18 cellular contexts compared by ENCODE assay signal in genomic region chr13:77285098-77285497, GRCh38. TPM values are rescaled to one million over a fixed set of nuclear protein-coding genes. Genes with fewer than 3 reads are reported as not detected.
A peak's percentile ranks its signal among the peaks of the same experiment; 100 is the strongest.
DNase-seq lines count a peak whose midpoint lies in the region; ATAC-seq, FAIRE-seq and TF ChIP-seq lines count a peak whose summit lies in the region.
"Had no signal": no experiment of that assay in that cellular context is flagged by ENCODE, and none has a peak within 500 bp of the region (broad histone marks: within the 10 kb centered on the region; RNA-seq: fewer than 3 reads in every experiment).

No MANE protein-coding gene starts in this region.

- H3K27me3 ChIP-seq in GM12878 (replicated peaks in 1 of 2; ENCODE audit: control insufficient read depth in 2 of 2, insufficient read depth in 2 of 2, low read length in 1 of 2) (no peaks in the 10 kb centered on the region), PC-3 (ENCODE audit: low read length) (no peaks in the 10 kb centered on the region)

- peaks cover 45% of the 10 kb centered on the region for H3K4me1 Mint-ChIP-seq in activated T-cell treated with anti-CD3 and anti-CD28 coated beads, Interleukin-2, amount 50 U/mL, for 24 hours (ENCODE audit: low read depth)
- peaks cover 12% of the 10 kb centered on the region for H3K4me1 Mint-ChIP-seq in activated B cell treated with CpG ODN at 0.5 μM for 24 hours

- no peaks in the 10 kb centered on the region for H3F3A ChIP-seq in PC-3 (ENCODE audit: low read length, unreplicated experiment)

- SMC1A ChIA-PET in GM12878 (lab: Charles Lee; ENCODE audit: uncharacterized antibody, unreplicated experiment): interaction anchor here (1.0 to 4.7 kb wide), 8 partner anchors 9 to 208 kb away, joined by 3 to 18 read pairs (median 5); no protein-coding TSS in a partner anchor

- H4K20me1 ChIP-seq in GM12878 (ENCODE audit: control insufficient read depth, insufficient read depth) (no peaks in the 10 kb centered on the region), PC-3 (ENCODE audit: low read length) (no peaks in the 10 kb centered on the region)

- no peak for TF ChIP-seq POLR2A in GM12878 (IDR thresholded peaks at IDR 0.05; ENCODE audit: low read depth, low read length)

- TF ChIP-seq CTCF in activated B cell treated with CpG ODN at 0.5 μM for 24 hours (IDR thresholded peaks at IDR 0.05): no peak
- TF ChIP-seq CTCF in GM12878 (IDR thresholded peaks at IDR 0.05 in 2 of 3, conservative IDR thresholded peaks at IDR 0.05 in 1 of 3; ENCODE audit: control insufficient read depth in 2 of 3, extremely low read depth in 1 of 3, insufficient read depth in 1 of 3, low read depth in 3 of 3, low read length in 3 of 3): no peak
- no peak for TF ChIP-seq CTCF in PC-3 (conservative IDR thresholded peaks at IDR 0.05; ENCODE audit: low read depth, low read length)

- DNase-seq in activated T-cell treated with anti-CD3 and anti-CD28 coated beads, Interleukin-2, amount 50 U/mL, for 24 hours: no peak
- no peak for DNase-seq in activated T-cell treated with anti-CD3 and anti-CD28 coated beads, Interleukin-2, amount 50 U/mL, for 1 hour
- DNase-seq in activated B cell treated with CpG ODN at 0.5 μM for 24 hours (no peak), GM12878 (ENCODE audit: low read depth, low spot score) (no peak), renal cortical epithelial cell (ENCODE audit: low read depth) (peak; percentile 35), PC-3 (no peak), NCI-H345 (lab: John Stamatoyannopoulos, UW) (no peak)
- DNase-seq in stimulated activated naive CD4-positive, alpha-beta T cell (lab: John Stamatoyannopoulos, UW): no peak
- DNase-seq: C1 segment of cervical spinal cord; Calu3; CD4-positive, alpha-beta memory T cell; COR-L47; DMS153; DND-41; H9 had no signal

- no peak overlapping the region for H3K4me3 ChIP-seq in GM12878
- no peak overlapping the region for H3K4me3 ChIP-seq in PC-3 (ENCODE audit: low read length)
- H3K4me3 ChIP-seq: GM23338 had no signal

- peaks cover 78% of the 10 kb centered on the region for H3K36me3 Mint-ChIP-seq in activated T-cell treated with anti-CD3 and anti-CD28 coated beads, Interleukin-2, amount 50 U/mL, for 24 hours (ENCODE audit: low read depth)
- H3K36me3 Mint-ChIP-seq in activated B cell treated with CpG ODN at 0.5 μM for 24 hours (ENCODE audit: low read depth): peaks cover 74% of the 10 kb centered on the region

- H3K9me3 ChIP-seq in GM12878 (replicated peaks; ENCODE audit: control insufficient read depth, insufficient read depth, low read length) (no peaks in the 10 kb centered on the region; the same call in 1 of the 3 replicates), PC-3 (ENCODE audit: low read length) (no peaks in the 10 kb centered on the region)

- H3K4me1 ChIP-seq in GM12878 (ENCODE audit: control insufficient read depth, insufficient read depth, low read length): no peaks in the 10 kb centered on the region
- peaks cover 9% of the 10 kb centered on the region for H3K4me1 ChIP-seq in PC-3 (ENCODE audit: insufficient read depth, low read length)

- CTCF ChIA-PET in activated B cell treated with CpG ODN at 0.5 μM for 24 hours (lab: Charles Lee): interaction anchor here (0.6 to 1.3 kb wide), 2 partner anchors 118 to 193 kb away, joined by 3 read pairs; no protein-coding TSS in a partner anchor
- CTCF ChIA-PET in GM12878 (lab: Yijun Ruan, JAX): interaction anchor here (1.2 to 1.4 kb wide), 3 partner anchors 10 to 194 kb away, joined by 3 to 6 read pairs (median 3); no protein-coding TSS in a partner anchor
- CTCF ChIA-PET in PC-3 (lab: Charles Lee): no interaction called here

- TF ChIP-seq RAD21 in GM12878 (IDR thresholded peaks at IDR 0.05; ENCODE audit: insufficient read depth, low read depth, low read length): no peak

- RAD21 ChIA-PET in GM12878 (lab: Charles Lee; ENCODE audit: unreplicated experiment): interaction anchor here (1.2 to 3.0 kb wide), 2 partner anchors 12 to 193 kb away, joined by 3 to 10 read pairs; no protein-coding TSS in a partner anchor

- WGBS in GM12878 (ENCODE audit: insufficient coverage, insufficient replicate concordance, low lambda C conversion rate, missing lambda C conversion rate): 96% methylated on average over 1 of the region's 1 CpG

- BruUV-seq in GM12878 (replicated peaks; lab: Mats Ljungman, UMichigan): TSS peak; percentile 9
- no TSS peak for BruUV-seq in PC-3 (replicated peaks; lab: Mats Ljungman, UMichigan)

- H3K9ac ChIP-seq in GM12878 (ENCODE audit: control insufficient read depth, insufficient read depth, low read length) (no peak overlapping the region), PC-3 (ENCODE audit: low read length) (no peak overlapping the region)

- no peak for TF ChIP-seq EP300 in GM12878 (IDR thresholded peaks at IDR 0.05; ENCODE audit: borderline replicate concordance in 1 of 2, control insufficient read depth in 1 of 2, low read depth in 2 of 2, low read length in 2 of 2)

- H2AFZ ChIP-seq in GM12878 (ENCODE audit: control insufficient read depth, low read depth, low read length) (no peak overlapping the region), PC-3 (ENCODE audit: low read length) (no peak overlapping the region)
- H2AFZ ChIP-seq: GM23338 had no signal

- intact Hi-C loops in activated B cell treated with CpG ODN at 0.5 μM for 24 hours (cut with micrococcal nuclease): no loop called here
- intact Hi-C loops in GM12878 (cut with micrococcal nuclease; ENCODE audit: unreplicated experiment): no loop called here
- intact Hi-C loops in PC-3 (cut with micrococcal nuclease): no loop called here

- H3K36me3 ChIP-seq in GM12878 (ENCODE audit: control insufficient read depth in 2 of 2, insufficient read depth in 2 of 2, low read length in 1 of 2) (peaks cover 2 to 30% of the 10 kb centered on the region in 2 experiments), PC-3 (ENCODE audit: low read depth, low read length) (no peaks in the 10 kb centered on the region)

- H3K27ac Mint-ChIP-seq in activated T-cell treated with anti-CD3 and anti-CD28 coated beads, Interleukin-2, amount 50 U/mL, for 24 hours: peak overlapping the region; percentile 4
- peak overlapping the region; percentile 43 for H3K27ac Mint-ChIP-seq in activated B cell treated with CpG ODN at 0.5 μM for 24 hours
- H3K27ac Mint-ChIP-seq: GM23338 had no signal

- H3K4me2 ChIP-seq in GM12878 (ENCODE audit: control insufficient read depth, insufficient read depth) (no peak overlapping the region), PC-3 (ENCODE audit: low read length) (no peak overlapping the region)
- H3K4me2 ChIP-seq: GM23338 had no signal

- H3K27ac ChIP-seq in GM12878 (ENCODE audit: control insufficient read depth, insufficient read depth) (no peak overlapping the region), PC-3 (ENCODE audit: low read length) (no peak overlapping the region)

- in situ Hi-C loops in GM12878 (cut with MboI): no loop called here

- no peaks in the 10 kb centered on the region for H3K9me2 ChIP-seq in PC-3 (replicated peaks; ENCODE audit: low read length)

- no peak overlapping the region for H3K4me3 Mint-ChIP-seq in activated T-cell treated with anti-CD3 and anti-CD28 coated beads, Interleukin-2, amount 50 U/mL, for 24 hours
- H3K4me3 Mint-ChIP-seq in activated B cell treated with CpG ODN at 0.5 μM for 24 hours: no peak overlapping the region
- H3K4me3 Mint-ChIP-seq: CD4-positive, alpha-beta memory T cell; GM23338; H9 had no signal

- no peaks in the 10 kb centered on the region for H3K9me3 Mint-ChIP-seq in activated T-cell treated with anti-CD3 and anti-CD28 coated beads, Interleukin-2, amount 50 U/mL, for 24 hours
- H3K9me3 Mint-ChIP-seq in activated B cell treated with CpG ODN at 0.5 μM for 24 hours: no peaks in the 10 kb centered on the region
- H3K9me3 Mint-ChIP-seq: CD4-positive, alpha-beta memory T cell; GM23338; H9 had no signal

- no peaks in the 10 kb centered on the region for H3K27me3 Mint-ChIP-seq in activated T-cell treated with anti-CD3 and anti-CD28 coated beads, Interleukin-2, amount 50 U/mL, for 24 hours
- H3K27me3 Mint-ChIP-seq in activated B cell treated with CpG ODN at 0.5 μM for 24 hours: no peaks in the 10 kb centered on the region
- H3K27me3 Mint-ChIP-seq: CD4-positive, alpha-beta memory T cell had no signal

- POLR2A ChIA-PET in activated B cell treated with CpG ODN at 0.5 μM for 24 hours (lab: Charles Lee) (interaction anchor here (0.6 to 1.7 kb wide), 3 partner anchors 42 to 193 kb away, joined by 4 to 5 read pairs (median 4); partner anchors contain the start of gene MYCBP2), GM12878 (lab: Charles Lee) (no interaction called here), PC-3 (lab: Charles Lee; ENCODE audit: unreplicated experiment) (no interaction called here)

- H3K79me2 ChIP-seq in GM12878 (ENCODE audit: control insufficient read depth, insufficient read depth, low read length) (peaks cover 14% of the 10 kb centered on the region), PC-3 (ENCODE audit: low read length) (no peaks in the 10 kb centered on the region)

- FAIRE-seq in GM12878 (lab: Jason Lieb, UNC): no peak
- FAIRE-seq: G401.6 had no signal

- ATAC-seq in activated B cell treated with CpG ODN at 0.5 μM for 24 hours (ENCODE audit: low read depth) (no peak), GM12878 (no peak), PC-3 (no peak)
- ATAC-seq: GM23338, HCT116 had no signal

TF ChIP-seq in GM12878, 131 proteins besides CTCF, POLR2A, EP300 and RAD21 (continues in another document):
- TF ChIP-seq NBN (IDR thresholded peaks at IDR 0.05) (no peak), ZSCAN29 (IDR thresholded peaks at IDR 0.05) (no peak), ZZZ3 (IDR thresholded peaks at IDR 0.05; ENCODE audit: control insufficient read depth, insufficient read length, low read depth) (no peak), DPF2 (IDR thresholded peaks at IDR 0.05) (no peak), SMAD5 (IDR thresholded peaks at IDR 0.05; ENCODE audit: low read depth) (no peak)

RNA-seq across cellular contexts. Expression of gene MYCBP2, which starts 41.8 kb away (rescaled TPM):
- 310 and 314 TPM in 2 replicates for total RNA-seq in activated B cell treated with CpG ODN at 0.5 μM for 24 hours
- 652 and 698 TPM in 2 replicates for total RNA-seq in GM12878 (2013; cell fraction: nucleolus; rRNA removed)
- 126 and 135 TPM in 2 replicates for total RNA-seq in GM12878 (2014; rRNA removed)
- 123 and 135 TPM in 2 replicates for total RNA-seq in GM12878 (2014; rRNA removed; fragmentation: Illumina TruSeq; extraction: Trizol)
- total RNA-seq in GM12878 (2021): 151 and 152 TPM in 2 replicates
- 54.4 TPM for polyA plus RNA-seq in GM12878 (2011; ENCODE audit: low read depth)
- 119 and 157 TPM in 2 replicates for polyA plus RNA-seq in GM12878 (2011; rRNA removed)
- 92.2 and 110 TPM in 2 replicates for polyA plus RNA-seq in GM12878 (2011; cell fraction: cytosol; rRNA removed)
- 164 and 187 TPM in 2 replicates for polyA plus RNA-seq in GM12878 (2011; cell fraction: nucleus; rRNA removed)
- polyA plus RNA-seq in GM12878 (2012): 75.0 and 78.0 TPM in 2 replicates
- 126 and 149 TPM in 2 replicates for polyA plus RNA-seq in GM12878 (2014; fragmentation: Illumina TruSeq; extraction: Trizol)
- polyA plus RNA-seq in GM12878 (2014; fragmentation: Nextera tagmentation; extraction: Ambion mirVana): 10 to 100 TPM; 51.9 to 56.6 TPM
- polyA plus RNA-seq in GM12878 (2014; rRNA removed): 77.0 and 82.4 TPM in 2 replicates
- 10 to 100 TPM; 56.8 to 62.4 TPM for polyA plus RNA-seq in GM12878 (2016; fragmentation: Nextera tagmentation; extraction: Ambion mirVana)
- polyA minus RNA-seq in GM12878 (2011; rRNA and poly(A)+ RNA removed): 271 and 396 TPM in 2 replicates
- polyA minus RNA-seq in GM12878 (2011; cell fraction: cytosol; rRNA and poly(A)+ RNA removed): 106 and 154 TPM in 2 replicates
- polyA minus RNA-seq in GM12878 (2011; cell fraction: nucleus; rRNA and poly(A)+ RNA removed): 339 and 523 TPM in 2 replicates
- 35.4 and 86.5 TPM in 2 replicates for total RNA-seq in renal cortical epithelial cell
- 53.3 and 85.2 TPM in 2 replicates for total RNA-seq in PC-3 (2014; rRNA removed)
